Comparison of ENCODE assay signal across 7 cellular contexts in genomic region chr17:75571197-75571884, GRCh38. TPM values are rescaled to one million over a fixed set of nuclear protein-coding genes. Genes with fewer than 3 reads are reported as not detected.
DNase-seq lines count a peak whose midpoint lies in the region; ATAC-seq, FAIRE-seq and TF ChIP-seq lines count a peak whose summit lies in the region.

No MANE protein-coding gene starts in this region.

- POLR2A ChIA-PET in endothelial cell of umbilical vein (lab: Charles Lee): no interaction called here

- WGBS in spleen, 5 donors: 7 to 73% (median 65%) methylated on average over 3 to 15 of the region's 15 CpGs

- TF ChIP-seq POLR2A in GM19193 (IDR thresholded peaks at IDR 0.05; ENCODE audit: extremely low read depth, insufficient read depth, insufficient read length) (peak; percentile 28), endothelial cell of umbilical vein (IDR thresholded peaks at IDR 0.05; ENCODE audit: low read depth, low read length) (no peak), spleen (IDR thresholded peaks at IDR 0.05) (no peak)

- peaks cover 9% of the 10 kb centered on the region for H3K4me1 ChIP-seq in endothelial cell of umbilical vein (ENCODE audit: control insufficient read depth, extremely low read depth, insufficient read depth, low read length)
- H3K4me1 ChIP-seq in spleen: peaks cover 0 to 34% (median 22%) of the 10 kb centered on the region in 6 donors

- H3K27ac ChIP-seq in endothelial cell of umbilical vein (ENCODE audit: insufficient read depth, low read depth, low read length) (peak overlapping the region; percentile 60), spleen (peak overlapping the region; percentile 61 to 92 (median 78))

- H3K27me3 ChIP-seq in endothelial cell of umbilical vein (ENCODE audit: control insufficient read depth in 2 of 2, insufficient read depth in 2 of 2, low read length in 2 of 2): no peaks in the 10 kb centered on the region
- no peaks in the 10 kb centered on the region for H3K27me3 ChIP-seq in spleen (replicated peaks in 1 of 7)

- no peaks in the 10 kb centered on the region for H3K79me2 ChIP-seq in endothelial cell of umbilical vein (ENCODE audit: control insufficient read depth, insufficient read depth, low read length)

- TF ChIP-seq CTCF in endothelial cell of umbilical vein (IDR thresholded peaks at IDR 0.05; ENCODE audit: extremely low read depth in 1 of 2, insufficient read depth in 1 of 2, low read depth in 1 of 2, low read length in 2 of 2): no peak
- no peak for TF ChIP-seq CTCF in spleen (IDR thresholded peaks at IDR 0.05 in 8 of 11, conservative IDR thresholded peaks at IDR 0.05 in 3 of 11)

- no peaks in the 10 kb centered on the region for H4K20me1 ChIP-seq in endothelial cell of umbilical vein (replicated peaks; ENCODE audit: control insufficient read depth, extremely low read depth, insufficient read depth, low read length)

- H3K9me1 ChIP-seq in endothelial cell of umbilical vein (replicated peaks; ENCODE audit: control insufficient read depth, extremely low read depth, insufficient read depth, low read length): no peaks in the 10 kb centered on the region

- dilution Hi-C loops in endothelial cell of umbilical vein (cut with MboI; ENCODE audit: extremely low pct_ligation_motif_present, low sequenced_read_pairs): no loop called here

- no peaks in the 10 kb centered on the region for H3K36me3 ChIP-seq in endothelial cell of umbilical vein (ENCODE audit: control insufficient read depth in 2 of 2, extremely low read depth in 1 of 2, insufficient read depth in 2 of 2, low read length in 2 of 2)
- H3K36me3 ChIP-seq in spleen: peaks cover 0 to 86% (median 28%) of the 10 kb centered on the region in 6 donors

- H3K9me3 ChIP-seq in endothelial cell of umbilical vein (replicated peaks; ENCODE audit: control insufficient read depth, insufficient read depth, low read length) (no peaks in the 10 kb centered on the region), spleen (no peaks in the 10 kb centered on the region)

- H3K9ac ChIP-seq in endothelial cell of umbilical vein (replicated peaks; ENCODE audit: extremely low read depth, insufficient read depth, low read length): no peak overlapping the region

- CTCF ChIA-PET in endothelial cell of umbilical vein (lab: Charles Lee): interaction anchor here (0.8 to 2.1 kb wide), 6 partner anchors 17 to 61 kb away, joined by 3 to 4 read pairs (median 4); partner anchors contain the start of gene TSEN54

- no peak for ATAC-seq in GM21529 (IDR thresholded peaks at IDR 0.05; ENCODE audit: unreplicated experiment)

- BruUV-seq in endothelial cell of umbilical vein (replicated peaks; lab: Mats Ljungman, UMichigan): no TSS peak

- DNase-seq in NOMO-1 treated with DMSO at 0.1 percent for 48 hours (lab: John Stamatoyannopoulos, UW; ENCODE audit: unreplicated experiment) (peak; percentile 96), endothelial cell of umbilical vein (ENCODE audit: low read depth, low spot score) (peak; percentile 21), spleen (peak; percentile 92), NCI-H524 treated with DMSO at 0.1 percent for 48 hours (lab: John Stamatoyannopoulos, UW) (no peak), DMS 273 treated with DMSO at 0.1 percent for 48 hours (lab: John Stamatoyannopoulos, UW) (no peak)

- intact Hi-C loops in endothelial cell of umbilical vein (cut with micrococcal nuclease): no loop called here
- intact Hi-C loops in spleen (cut with DNase I; ENCODE audit: low total_unique reads): no loop called here

- peak; percentile 94 for FAIRE-seq in endothelial cell of umbilical vein (lab: Jason Lieb, UNC)

- H2AFZ ChIP-seq in endothelial cell of umbilical vein (ENCODE audit: low read depth, low read length): peak overlapping the region; percentile 29

- H3K4me2 ChIP-seq in endothelial cell of umbilical vein (ENCODE audit: insufficient read depth, low read length): no peak overlapping the region

- H3K4me3 ChIP-seq in endothelial cell of umbilical vein (replicated peaks in 1 of 3; ENCODE audit: insufficient read depth in 1 of 3, low read depth in 1 of 3, low read length in 3 of 3): no peak overlapping the region
- peak overlapping the region in 1 of 8 donors; percentile 41 for H3K4me3 ChIP-seq in spleen

TF ChIP-seq in endothelial cell of umbilical vein, 7 proteins besides CTCF, POLR2A, EP300 and RAD21:
- TF ChIP-seq POLR2AphosphoS5 (IDR thresholded peaks at IDR 0.05; ENCODE audit: insufficient read depth, low read depth, low read length) (no peak), JUN (IDR thresholded peaks at IDR 0.05; ENCODE audit: borderline replicate concordance, insufficient read depth, insufficient read length, low read depth) (no peak), EZH2 (IDR thresholded peaks at IDR 0.05; ENCODE audit: borderline replicate concordance, low read depth, low read length, severe bottlenecking) (no peak), FOS (IDR thresholded peaks at IDR 0.05; ENCODE audit: borderline replicate concordance, insufficient read depth, low read length) (peak; percentile 36), MYC (IDR thresholded peaks at IDR 0.05; ENCODE audit: low read depth, low read length) (no peak), GATA2 (IDR thresholded peaks at IDR 0.05; ENCODE audit: insufficient read depth, insufficient read length, low read depth, low read length) (no peak), MAX (IDR thresholded peaks at IDR 0.05; ENCODE audit: insufficient read depth, insufficient read length) (no peak)

RNA-seq across cellular contexts. Expression of gene MYO15B, which starts 16.3 kb away (rescaled TPM):
- total RNA-seq in endothelial cell of umbilical vein (27.2 and 87.8 TPM in 2 replicates), spleen (100 to 1,000 TPM; 203 to 569 (median 292) TPM)
- polyA plus RNA-seq in endothelial cell of umbilical vein (10.2 and 15.7 TPM in 2 replicates), spleen (100 to 1,000 TPM; 123 to 551 (median 402) TPM)
- polyA plus RNA-seq in endothelial cell of umbilical vein (2011; cell fraction: cytosol; rRNA removed): 2.3 and 3.0 TPM in 2 replicates
- polyA plus RNA-seq in endothelial cell of umbilical vein (2011; cell fraction: nucleus; rRNA removed): 99.7 and 146 TPM in 2 replicates
- 13.4 and 34.4 TPM in 2 replicates for polyA plus RNA-seq in endothelial cell of umbilical vein (2012)
- polyA minus RNA-seq in endothelial cell of umbilical vein: 12.9 and 19.1 TPM in 2 replicates
- polyA minus RNA-seq in endothelial cell of umbilical vein (2011; cell fraction: cytosol; rRNA and poly(A)+ RNA removed): 5.0 TPM
- 28.0 and 48.1 TPM in 2 replicates for polyA minus RNA-seq in endothelial cell of umbilical vein (2011; cell fraction: nucleus; rRNA and poly(A)+ RNA removed)

RNA-seq across cellular contexts. Expression of gene LLGL2, which starts 45.8 kb away (rescaled TPM):
- 5.4 and 5.8 TPM in 2 replicates for total RNA-seq in endothelial cell of umbilical vein
- polyA plus RNA-seq in endothelial cell of umbilical vein: 5.3 and 6.1 TPM in 2 replicates
- polyA plus RNA-seq in endothelial cell of umbilical vein (2011; cell fraction: cytosol; rRNA removed): 2.6 and 2.8 TPM in 2 replicates
- 8.0 and 9.6 TPM in 2 replicates for polyA plus RNA-seq in endothelial cell of umbilical vein (2011; cell fraction: nucleus; rRNA removed)
- polyA plus RNA-seq in endothelial cell of umbilical vein (2012): 1.4 and 3.9 TPM in 2 replicates
- polyA minus RNA-seq in endothelial cell of umbilical vein: 2.3 and 2.7 TPM in 2 replicates
- polyA minus RNA-seq in endothelial cell of umbilical vein (2011; cell fraction: cytosol; rRNA and poly(A)+ RNA removed): 23.6 TPM
- polyA minus RNA-seq in endothelial cell of umbilical vein (2011; cell fraction: nucleus; rRNA and poly(A)+ RNA removed): 2.5 and 4.7 TPM in 2 replicates
- 10 to 100 TPM; 44.0 to 97.8 (median 75.1) TPM for total RNA-seq in spleen
- 100 to 1,000 TPM in 1 of 3 donors, 10 to 100 TPM in 2; 28.6 to 153 (median 92.6) TPM for polyA plus RNA-seq in spleen

RNA-seq across cellular contexts. Expression of gene TSEN54, which starts 55.0 kb away (rescaled TPM):
- 16.7 and 22.3 TPM in 2 replicates for total RNA-seq in endothelial cell of umbilical vein
- polyA plus RNA-seq in endothelial cell of umbilical vein: 26.3 and 28.8 TPM in 2 replicates
- polyA plus RNA-seq in endothelial cell of umbilical vein (2011; cell fraction: cytosol; rRNA removed): 19.9 and 20.0 TPM in 2 replicates
- polyA plus RNA-seq in endothelial cell of umbilical vein (2011; cell fraction: nucleus; rRNA removed): 37.0 and 40.3 TPM in 2 replicates
- 17.6 and 22.3 TPM in 2 replicates for polyA plus RNA-seq in endothelial cell of umbilical vein (2012)
- polyA minus RNA-seq in endothelial cell of umbilical vein: 16.9 and 28.6 TPM in 2 replicates
- polyA minus RNA-seq in endothelial cell of umbilical vein (2011; cell fraction: cytosol; rRNA and poly(A)+ RNA removed): 18.0 TPM
- 6.7 and 11.5 TPM in 2 replicates for polyA minus RNA-seq in endothelial cell of umbilical vein (2011; cell fraction: nucleus; rRNA and poly(A)+ RNA removed)
- 10 to 100 TPM; 31.0 to 58.1 (median 35.4) TPM for total RNA-seq in spleen
- 10 to 100 TPM; 40.8 to 87.8 (median 68.9) TPM for polyA plus RNA-seq in spleen

RNA-seq across cellular contexts. Expression of gene CASKIN2, which starts 56.0 kb away (rescaled TPM):
- 34.6 and 37.6 TPM in 2 replicates for total RNA-seq in endothelial cell of umbilical vein
- polyA plus RNA-seq in endothelial cell of umbilical vein: 10.6 and 13.0 TPM in 2 replicates
- polyA plus RNA-seq in endothelial cell of umbilical vein (2011; cell fraction: cytosol; rRNA removed): 8.2 and 9.8 TPM in 2 replicates
- polyA plus RNA-seq in endothelial cell of umbilical vein (2011; cell fraction: nucleus; rRNA removed): 24.7 and 30.9 TPM in 2 replicates
- 12.8 and 16.5 TPM in 2 replicates for polyA plus RNA-seq in endothelial cell of umbilical vein (2012)
- 12.5 and 21.0 TPM in 2 replicates for polyA minus RNA-seq in endothelial cell of umbilical vein
- 12.1 TPM for polyA minus RNA-seq in endothelial cell of umbilical vein (2011; cell fraction: cytosol; rRNA and poly(A)+ RNA removed)
- polyA minus RNA-seq in endothelial cell of umbilical vein (2011; cell fraction: nucleus; rRNA and poly(A)+ RNA removed): 15.2 and 18.1 TPM in 2 replicates
- 100 to 1,000 TPM in 3 of 7 donors, 10 to 100 TPM in 4; 33.5 to 135 (median 51.1) TPM for total RNA-seq in spleen
- 10 to 100 TPM in 1 of 3 donors, 1 to 10 TPM in 2; 4.7 to 27.8 (median 6.2) TPM for polyA plus RNA-seq in spleen

Comparison
In these comparisons a context has a peak if more than half of its experiments do, and no peak if none do; other contexts are left out.
1. DNase-seq: peak in NOMO-1 treated with DMSO at 0.1 percent for 48 hours (single experiment), endothelial cell of umbilical vein (single experiment) and spleen (single experiment); none in NCI-H524 treated with DMSO at 0.1 percent for 48 hours (single experiment) and DMS 273 treated with DMSO at 0.1 percent for 48 hours (single experiment).